In genomic region chr2:134458454-134458853, GRCh38 we compare ENCODE assay signal across 13 cellular contexts.
DNase-seq lines count a peak whose midpoint lies in the region; ATAC-seq and TF ChIP-seq lines count a peak whose summit lies in the region.
"Had no signal": no experiment of that assay in that cellular context is flagged by ENCODE, and none has a peak within 500 bp of the region (broad histone marks: within the 10 kb centered on the region; RNA-seq: fewer than 3 reads in every experiment).

No MANE protein-coding gene starts in this region.

- H3K9me3 Mint-ChIP-seq in glutamatergic neuron (ENCODE audit: unreplicated experiment): peaks cover 10% of the 10 kb centered on the region
- no peaks in the 10 kb centered on the region for H3K9me3 Mint-ChIP-seq in stimulated activated memory B cell treated with anti-CD40 and anti-IgM and Interleukin-4, amounts not matched to agents 10 μg/mL and 1 μg/mL and 100 μg/mL, for 72 hours
- H3K9me3 Mint-ChIP-seq: CD8-positive, alpha-beta memory T cell; HFFc6 had no signal

- H3K36me3 Mint-ChIP-seq in T-helper 17 cell (ENCODE audit: low read depth) (peaks cover 2% of the 10 kb centered on the region), glutamatergic neuron (ENCODE audit: unreplicated experiment) (no peaks in the 10 kb centered on the region)
- peaks cover 17% of the 10 kb centered on the region for H3K36me3 Mint-ChIP-seq in stimulated activated memory B cell treated with anti-CD40 and anti-IgM and Interleukin-4, amounts not matched to agents 10 μg/mL and 1 μg/mL and 100 μg/mL, for 72 hours

- no peaks in the 10 kb centered on the region for H3K9me3 ChIP-seq in T-helper 17 cell (ENCODE audit: control insufficient read depth, low read length, poor library complexity, severe bottlenecking)
- H3K9me3 ChIP-seq: A549, Caco-2 had no signal

- H3K27ac ChIP-seq in C4-2B: peak overlapping the region; percentile 71
- H3K27ac ChIP-seq: A549 had no signal

- H3K27me3 Mint-ChIP-seq in T-helper 17 cell (no peaks in the 10 kb centered on the region), glutamatergic neuron (ENCODE audit: unreplicated experiment) (peaks cover 29% of the 10 kb centered on the region)
- no peaks in the 10 kb centered on the region for H3K27me3 Mint-ChIP-seq in stimulated activated memory B cell treated with anti-CD40 and anti-IgM and Interleukin-4, amounts not matched to agents 10 μg/mL and 1 μg/mL and 100 μg/mL, for 72 hours
- H3K27me3 Mint-ChIP-seq: CD8-positive, alpha-beta memory T cell had no signal

- ATAC-seq in T-helper 17 cell: no peak
- no peak for ATAC-seq in stimulated activated memory B cell treated with anti-CD40 and anti-IgM and Interleukin-4, amounts not matched to agents 10 μg/mL and 1 μg/mL and 100 μg/mL, for 72 hours
- ATAC-seq in HG03432 (IDR thresholded peaks at IDR 0.05; ENCODE audit: unreplicated experiment): no peak
- ATAC-seq: A549 had no signal

- H3K4me1 Mint-ChIP-seq in T-helper 17 cell: peaks cover 7% of the 10 kb centered on the region
- peaks cover 37% of the 10 kb centered on the region for H3K4me1 Mint-ChIP-seq in glutamatergic neuron (ENCODE audit: low read depth, unreplicated experiment)
- H3K4me1 Mint-ChIP-seq in stimulated activated memory B cell treated with anti-CD40 and anti-IgM and Interleukin-4, amounts not matched to agents 10 μg/mL and 1 μg/mL and 100 μg/mL, for 72 hours: peaks cover 24% of the 10 kb centered on the region
- H3K4me1 Mint-ChIP-seq: CD8-positive, alpha-beta memory T cell had no signal

- H3K4me3 Mint-ChIP-seq in T-helper 17 cell (no peak overlapping the region), glutamatergic neuron (ENCODE audit: unreplicated experiment) (no peak overlapping the region)
- H3K4me3 Mint-ChIP-seq in stimulated activated memory B cell treated with anti-CD40 and anti-IgM and Interleukin-4, amounts not matched to agents 10 μg/mL and 1 μg/mL and 100 μg/mL, for 72 hours: no peak overlapping the region
- H3K4me3 Mint-ChIP-seq: CD8-positive, alpha-beta memory T cell; HFFc6 had no signal

- peak overlapping the region; percentile 65 for H3K27ac Mint-ChIP-seq in T-helper 17 cell
- H3K27ac Mint-ChIP-seq in glutamatergic neuron (ENCODE audit: unreplicated experiment): peak overlapping the region; percentile 38
- peak overlapping the region; percentile 56 for H3K27ac Mint-ChIP-seq in stimulated activated memory B cell treated with anti-CD40 and anti-IgM and Interleukin-4, amounts not matched to agents 10 μg/mL and 1 μg/mL and 100 μg/mL, for 72 hours
- H3K27ac Mint-ChIP-seq: CD8-positive, alpha-beta memory T cell; HFFc6 had no signal

- no peak for DNase-seq in T-helper 17 cell
- no peak for DNase-seq in glutamatergic neuron
- DNase-seq in activated effector memory CD4-positive, alpha-beta T cell treated with Interleukin-2 at 50 U/mL for 16 hours: no peak
- DNase-seq: CD8-positive, alpha-beta memory T cell; DND-41; GDM1; HCEC 1CT; HFFc6 had no signal

- no peak for TF ChIP-seq CTCF in C4-2B (conservative IDR thresholded peaks at IDR 0.05)
- no peak for TF ChIP-seq CTCF in glutamatergic neuron (IDR thresholded peaks at IDR 0.05; ENCODE audit: partially characterized antibody, unreplicated experiment)
